13 cellular contexts compared by ENCODE assay signal in genomic region chr14:81535399-81536124, GRCh38. TPM values are rescaled to one million over a fixed set of nuclear protein-coding genes. Genes with fewer than 3 reads are reported as not detected.
DNase-seq lines count a peak whose midpoint lies in the region; ATAC-seq, FAIRE-seq and TF ChIP-seq lines count a peak whose summit lies in the region.
"Had no signal": no experiment of that assay in that cellular context is flagged by ENCODE, and none has a peak within 500 bp of the region (broad histone marks: within the 10 kb centered on the region; RNA-seq: fewer than 3 reads in every experiment).

No MANE protein-coding gene starts in this region.

- H3K9me1 ChIP-seq in K562 (ENCODE audit: control insufficient read depth, insufficient read depth, low read length): no peaks in the 10 kb centered on the region

- POLR2A ChIA-PET in K562 (lab: Yijun Ruan, JAX): interaction anchor here (0.6 kb wide), 1 partner anchor 68 kb away, joined by 3 read pairs; no protein-coding TSS in a partner anchor

- H2AFZ ChIP-seq in K562 (ENCODE audit: low read depth, low read length): 0 out of 2 replicates have a peak overlapping the region, but pooled peaks have one; percentile 21

- peaks cover 0 to 3% of the 10 kb centered on the region in 2 donors for H3K36me3 Mint-ChIP-seq in CD14-positive monocyte

- BruUV-seq in K562 (replicated peaks; lab: Mats Ljungman, UMichigan): no TSS peak

- no peak for FAIRE-seq in K562 (lab: Jason Lieb, UNC)

- no peak for TF ChIP-seq POLR2A in K562 (conservative IDR thresholded peaks at IDR 0.05)
- TF ChIP-seq POLR2A in spleen (IDR thresholded peaks at IDR 0.05): no peak

- H3K27ac ChIP-seq in K562 (ENCODE audit: extremely low read depth, low read depth, low read length): no peak overlapping the region
- peak overlapping the region in 4 of 8 donors; percentile 33 to 90 (median 72) for H3K27ac ChIP-seq in spleen
- H3K27ac ChIP-seq: vagina had no signal

- no peaks in the 10 kb centered on the region for H4K20me1 ChIP-seq in K562 (replicated peaks; ENCODE audit: control insufficient read depth, insufficient read depth, low read length)

- H3K9me3 ChIP-seq in K562 (replicated peaks; ENCODE audit: control insufficient read depth, insufficient read depth, low read depth, low read length) (no peaks in the 10 kb centered on the region; the same call in 1 of the 2 replicates), spleen (peaks cover 0 to 12% (median 0%) of the 10 kb centered on the region in 8 donors)
- H3K9me3 ChIP-seq: vagina had no signal

- no peak for TF ChIP-seq RAD21 in K562 (CRISPR knock-in tag; conservative IDR thresholded peaks at IDR 0.05 in 1 of 2, IDR thresholded peaks at IDR 0.05 in 1 of 2)

- DNase-seq in CD14-positive monocyte (ENCODE audit: low spot score) (no peak), K562 (ENCODE audit: extremely low read depth in 1 of 4, low spot score in 3 of 4) (no peak), AG08395 (ENCODE audit: low spot score) (no peak), spleen (no peak), 8988T (no peak)
- DNase-seq: activated CD4-positive, alpha-beta T cell treated with anti-CD3 and anti-CD28 coated beads for 1 hour; central memory CD4-positive, alpha-beta T cell; DMS153; NCI-H446 had no signal

- intact Hi-C loops in CD14-positive monocyte (cut with micrococcal nuclease): no loop called here
- intact Hi-C loops in K562 (cut with micrococcal nuclease): no loop called here
- intact Hi-C loops in spleen (cut with DNase I; ENCODE audit: low total_unique reads): no loop called here

- CTCF ChIA-PET in K562 (lab: Yijun Ruan, JAX; ENCODE audit: low intra/inter-chr PET ratio): no interaction called here

- peaks cover 38% of the 10 kb centered on the region for H3K4me1 Mint-ChIP-seq in CD14-positive monocyte

- H3K36me3 ChIP-seq in K562 (ENCODE audit: control insufficient read depth, insufficient read depth, low read length): no peaks in the 10 kb centered on the region
- peaks cover 0 to 16% (median 0%) of the 10 kb centered on the region in 6 donors for H3K36me3 ChIP-seq in spleen
- H3K36me3 ChIP-seq: vagina had no signal

- peaks cover 6 to 14% (median 12%) of the 10 kb centered on the region in 7 donors for H3K9me3 Mint-ChIP-seq in CD14-positive monocyte

- H3K4me3 ChIP-seq in K562 (no peak overlapping the region), spleen (no peak overlapping the region)
- H3K4me3 ChIP-seq: vagina had no signal

- WGBS in K562 (ENCODE audit: insufficient coverage, low coverage, missing lambda C conversion rate): 14% methylated on average over 3 of the region's 3 CpGs
- WGBS in spleen, 5 donors: 43 to 56% (median 47%) methylated on average over 3 of the region's 3 CpGs

- H3K4me2 ChIP-seq in K562 (ENCODE audit: insufficient read depth, low read length): no peak overlapping the region

- H3K4me1 ChIP-seq in K562 (replicated peaks in 1 of 2; ENCODE audit: control insufficient read depth in 2 of 2, insufficient read depth in 2 of 2, low read length in 2 of 2) (peaks cover 0 to 4% of the 10 kb centered on the region in 2 experiments; a peak in 3 of 5 replicates), spleen (peaks cover 19 to 48% (median 44%) of the 10 kb centered on the region in 6 donors)

- ATAC-seq in GM18870 (IDR thresholded peaks at IDR 0.05; ENCODE audit: unreplicated experiment): peak; percentile 26
- peak; percentile 23 for ATAC-seq in HG03097 (IDR thresholded peaks at IDR 0.05; ENCODE audit: low FRiP score, unreplicated experiment)
- ATAC-seq in K562: no peak
- no peak for ATAC-seq in GM21447 (IDR thresholded peaks at IDR 0.05; ENCODE audit: unreplicated experiment)

- peak overlapping the region in 6 of 7 donors; percentile 0 to 85 (median 32) for H3K27ac Mint-ChIP-seq in CD14-positive monocyte

- peaks cover 0 to 4% (median 1%) of the 10 kb centered on the region in 3 donors for H3K27me3 Mint-ChIP-seq in CD14-positive monocyte (ENCODE audit: low read depth in 3 of 3)

- peak overlapping the region in 1 of 2 donors; percentile 23 for H3K4me3 Mint-ChIP-seq in CD14-positive monocyte

- TF ChIP-seq EP300 in K562 (IDR thresholded peaks at IDR 0.05; ENCODE audit: low read length): no peak

- H3K9ac ChIP-seq in K562 (ENCODE audit: insufficient read depth in 1 of 2, low read depth in 2 of 2, low read length in 2 of 2): no peak overlapping the region

- H3K79me2 ChIP-seq in K562 (ENCODE audit: control insufficient read depth, insufficient read depth, low read length): peaks cover 15% of the 10 kb centered on the region

- TF ChIP-seq CTCF in CD14-positive monocyte (IDR thresholded peaks at IDR 0.05): no peak
- no peak for TF ChIP-seq CTCF in K562 (IDR thresholded peaks at IDR 0.05 in 2 of 3, conservative IDR thresholded peaks at IDR 0.05 in 1 of 3; ENCODE audit: insufficient read depth in 2 of 3, low read depth in 1 of 3, low read length in 3 of 3)
- no peak for TF ChIP-seq CTCF in spleen (IDR thresholded peaks at IDR 0.05 in 8 of 11, conservative IDR thresholded peaks at IDR 0.05 in 3 of 11)

- in situ Hi-C loops in K562 (cut with MboI): no loop called here

- H3K27me3 ChIP-seq in K562 (ENCODE audit: control insufficient read depth in 2 of 2, insufficient read depth in 2 of 2, low read length in 2 of 2) (no peaks in the 10 kb centered on the region), spleen (replicated peaks in 1 of 7) (peaks cover 0 to 10% (median 0%) of the 10 kb centered on the region in 7 donors)
- H3K27me3 ChIP-seq: vagina had no signal

TF ChIP-seq in K562, 482 proteins besides CTCF, POLR2A, EP300 and RAD21:
- TF ChIP-seq ZNF561 (CRISPR knock-in tag; conservative IDR thresholded peaks at IDR 0.05) (no peak), SFPQ (IDR thresholded peaks at IDR 0.05; ENCODE audit: low read depth, low read length) (no peak)

RNA-seq across cellular contexts. Expression of gene SEL1L, which starts 1.9 kb away (rescaled TPM):
- 10 to 100 TPM; 42.5 to 48.4 TPM for polyA plus RNA-seq in CD14-positive monocyte
- total RNA-seq in K562 (2011; cell fraction: chromatin; rRNA removed; ENCODE audit: low replicate concordance): 28.6 and 68.3 TPM in 2 replicates
- 14.0 and 20.4 TPM in 2 replicates for total RNA-seq in K562 (2011; cell fraction: nucleolus; rRNA removed)
- 44.9 and 84.4 TPM in 2 replicates for total RNA-seq in K562 (2011; cell fraction: nucleoplasm; rRNA removed)
- total RNA-seq in K562 (2014; rRNA removed): 11.7 and 15.5 TPM in 2 replicates
- total RNA-seq in K562 (2014; rRNA removed; fragmentation: Illumina TruSeq; extraction: Trizol): 15.6 and 15.8 TPM in 2 replicates
- 14.0 and 15.8 TPM in 2 replicates for total RNA-seq in K562 (2015; rRNA removed; fragmentation: Illumina TruSeq; extraction: Trizol)
- 21.1 and 23.3 TPM in 2 replicates for total RNA-seq in K562 (2021)
- polyA plus RNA-seq in K562 (2011; rRNA removed): 8.0 and 8.4 TPM in 2 replicates
- 2.2 and 6.0 TPM in 2 replicates for polyA plus RNA-seq in K562 (2011; cell fraction: cytosol; rRNA removed)
- 14.0 and 14.5 TPM in 2 replicates for polyA plus RNA-seq in K562 (2011; cell fraction: nucleus; rRNA removed)
- 13.5 and 33.8 TPM in 2 replicates for polyA plus RNA-seq in K562 (2012)
- polyA plus RNA-seq in K562 (2014; fragmentation: Illumina TruSeq; extraction: Trizol): 12.3 and 13.6 TPM in 2 replicates
- polyA plus RNA-seq in K562 (2014; fragmentation: Nextera tagmentation; extraction: Ambion mirVana): 10 to 100 TPM in 1 of 2 experiments, 1 to 10 TPM in 1; 7.7 to 10.1 TPM
- polyA plus RNA-seq in K562 (2014; rRNA removed): 8.2 and 8.8 TPM in 2 replicates
- polyA minus RNA-seq in K562 (2011; rRNA and poly(A)+ RNA removed): 17.7 and 24.5 TPM in 2 replicates
- polyA minus RNA-seq in K562 (2011; cell fraction: cytosol; rRNA and poly(A)+ RNA removed): 7.8 and 9.6 TPM in 2 replicates
- polyA minus RNA-seq in K562 (2011; cell fraction: nucleus; rRNA and poly(A)+ RNA removed): 11.6 and 19.5 TPM in 2 replicates
- 100 to 1,000 TPM in 2 of 7 donors, 10 to 100 TPM in 5; 65.3 to 118 (median 95.1) TPM for total RNA-seq in spleen
- 1 to 10 TPM; 7.1 to 9.6 (median 7.7) TPM for polyA plus RNA-seq in spleen

Comparison
In these comparisons a context has a peak if more than half of its experiments do, and no peak if none do; other contexts are left out.
1. ATAC-seq: peak in GM18870 (single experiment) and HG03097 (single experiment); none in K562 (single experiment) and GM21447 (single experiment).